24 cellular contexts compared by ENCODE assay signal in genomic region chrX:46531442-46531841, GRCh38.
"Had no signal": no experiment of that assay in that cellular context is flagged by ENCODE, and none has a peak within 500 bp of the region (broad histone marks: within the 10 kb centered on the region; RNA-seq: fewer than 3 reads in every experiment).

No MANE protein-coding gene starts in this region.

- FAIRE-seq: kidney had no signal

- DNase-seq: effector memory CD4-positive, alpha-beta T cell; foreskin keratinocyte; heart left ventricle; kidney; left cardiac atrium; left lung; mesenchymal stem cell; mucosa of descending colon; naive B cell; right lobe of liver; stimulated activated CD4-positive, alpha-beta T cell treated with anti-CD3 and anti-CD28 coated beads, Interleukin-2, amount 100 ng/mL, for 24 hours; stimulated activated CD4-positive, alpha-beta T cell treated with anti-CD3 and anti-CD28 coated beads, Interleukin-4, amount 100 ng/mL, for 24 hours; stimulated activated naive CD4-positive, alpha-beta T cell treated with Interleukin-2 at 50 U/mL for 16 hours; stomach; thyroid gland; trophoblast cell had no signal

- H3K27ac ChIP-seq: esophagus muscularis mucosa, foreskin keratinocyte, gastroesophageal sphincter, heart left ventricle, hepatocyte, left lung, neutrophil, parathyroid adenoma, right lobe of liver, stomach, thyroid gland, vagina had no signal

- H3K9ac ChIP-seq: parathyroid adenoma had no signal

- H3K27me3 ChIP-seq: esophagus muscularis mucosa, foreskin keratinocyte, gastroesophageal sphincter, heart left ventricle, hepatocyte, left lung, neutrophil, right lobe of liver, stomach, thyroid gland, vagina had no signal

- H3K36me3 ChIP-seq: left lung, right lobe of liver, thyroid gland, vagina had no signal

- H2AFZ ChIP-seq: hepatocyte, parathyroid adenoma had no signal

- H3K4me1 ChIP-seq: esophagus muscularis mucosa, foreskin keratinocyte, gastroesophageal sphincter, heart left ventricle, left lung, parathyroid adenoma, right lobe of liver, stomach, thyroid gland, vagina had no signal

- H3K4me2 ChIP-seq: hepatocyte, smooth muscle cell had no signal

- H3K9me3 ChIP-seq: esophagus muscularis mucosa, gastroesophageal sphincter, heart left ventricle, left lung, mucosa of descending colon, neutrophil, right lobe of liver, stomach, thyroid gland, vagina had no signal

- H3K79me2 ChIP-seq: hepatocyte, parathyroid adenoma had no signal

- ATAC-seq: foreskin keratinocyte; gastroesophageal sphincter; heart left ventricle; left cardiac atrium; left lung; mucosa of descending colon; stimulated activated effector memory CD8-positive, alpha-beta T cell treated with anti-CD3 and anti-CD28 coated beads, Interleukin-12 subunit alpha, Interleukin-12 subunit beta, amount 100 ng/mL, for 72 hours had no signal

- H3K4me3 ChIP-seq: esophagus muscularis mucosa, gastroesophageal sphincter, heart left ventricle, hepatocyte, left lung, mucosa of descending colon, right lobe of liver, smooth muscle cell, stomach, thyroid gland, vagina had no signal
